ENCODE assay signal across 20 cellular contexts in genomic region chr20:47257256-47257655, GRCh38.
DNase-seq lines count a peak whose midpoint lies in the region; ATAC-seq and TF ChIP-seq lines count a peak whose summit lies in the region.
"Had no signal": no experiment of that assay in that cellular context is flagged by ENCODE, and none has a peak within 500 bp of the region (broad histone marks: within the 10 kb centered on the region; RNA-seq: fewer than 3 reads in every experiment).

No MANE protein-coding gene starts in this region.

- intact Hi-C loops in posterior cingulate gyrus (cut with DNase I): no loop called here

- H3K27me3 ChIP-seq in BLaER1 (no peaks in the 10 kb centered on the region), Karpas-422 (ENCODE audit: low read length) (no peaks in the 10 kb centered on the region)

- no peak overlapping the region for H2AFZ ChIP-seq in Karpas-422 (ENCODE audit: low read length)

- H3K27ac ChIP-seq in BLaER1 (peak overlapping the region; percentile 65; the same call in 1 of the 2 replicates), Karpas-422 (ENCODE audit: low read length) (no peak overlapping the region)

- H4K20me1 ChIP-seq in BLaER1 (peaks cover 45% of the 10 kb centered on the region), Karpas-422 (ENCODE audit: insufficient read depth, low read depth, low read length) (no peaks in the 10 kb centered on the region)

- H3K9me2 ChIP-seq in Karpas-422 (replicated peaks; ENCODE audit: insufficient read depth, low read length): no peaks in the 10 kb centered on the region

- H3K9me3 ChIP-seq in BLaER1 (no peaks in the 10 kb centered on the region), Karpas-422 (ENCODE audit: low read length) (no peaks in the 10 kb centered on the region)
- H3K9me3 ChIP-seq: mucosa of descending colon had no signal

- ATAC-seq in natural killer cell treated with Interleukin-12 subunit alpha and Interleukin-12 subunit beta and Interleukin-15 and Interleukin-18, amount 100 ng/mL, for 72 hours: no peak
- ATAC-seq in GM19324 (IDR thresholded peaks at IDR 0.05; ENCODE audit: low FRiP score, unreplicated experiment): no peak
- ATAC-seq in GM19023 (IDR thresholded peaks at IDR 0.05; ENCODE audit: unreplicated experiment): no peak
- ATAC-seq: activated CD4-positive, CD25-positive, alpha-beta regulatory T cell treated with anti-CD3 and anti-CD28 coated beads, Interleukin-2, amount 50 U/mL, for 24 hours; mucosa of descending colon had no signal

- H3K27me3 Mint-ChIP-seq in HFFc6 (ENCODE audit: insufficient read depth) (no peaks in the 10 kb centered on the region; the same call in 1 of the 2 replicates), brain (no peaks in the 10 kb centered on the region)
- H3K27me3 Mint-ChIP-seq in natural killer cell treated with Interleukin-12 subunit alpha and Interleukin-12 subunit beta and Interleukin-15 and Interleukin-18, amount 100 ng/mL, for 72 hours: no peaks in the 10 kb centered on the region

- H3K4me1 ChIP-seq in BLaER1 (peaks cover 88% of the 10 kb centered on the region), Karpas-422 (ENCODE audit: low read length) (peaks cover 33% of the 10 kb centered on the region)

- no peaks in the 10 kb centered on the region for H3K9me3 Mint-ChIP-seq in HFFc6
- no peaks in the 10 kb centered on the region for H3K9me3 Mint-ChIP-seq in brain
- no peaks in the 10 kb centered on the region for H3K9me3 Mint-ChIP-seq in natural killer cell treated with Interleukin-12 subunit alpha and Interleukin-12 subunit beta and Interleukin-15 and Interleukin-18, amount 100 ng/mL, for 72 hours
- H3K9me3 Mint-ChIP-seq: activated T-helper 2 cell treated with anti-CD3 and anti-CD28 coated beads, Interferon-gamma antibody, Interleukin-2, Interleukin-4, amounts not matched to agents 10 μg/mL and 5 μg/mL and 100 μg/mL, durations not matched to agents 14 hours and 24 hours and 36 hours had no signal

- no peak overlapping the region for H3K4me3 ChIP-seq in BLaER1
- H3K4me3 ChIP-seq in Karpas-422 (ENCODE audit: low read length): no peak overlapping the region
- H3K4me3 ChIP-seq: mucosa of descending colon had no signal

- H3K4me3 Mint-ChIP-seq in HFFc6 (no peak overlapping the region), brain (no peak overlapping the region)
- H3K4me3 Mint-ChIP-seq in natural killer cell treated with Interleukin-12 subunit alpha and Interleukin-12 subunit beta and Interleukin-15 and Interleukin-18, amount 100 ng/mL, for 72 hours: no peak overlapping the region

- H3K9ac ChIP-seq in BLaER1 (peak overlapping the region; percentile 52; the same call in 1 of the 2 replicates), Karpas-422 (ENCODE audit: low read length) (no peak overlapping the region)

- H3K4me2 ChIP-seq in BLaER1: peak overlapping the region; percentile 15
- H3K4me2 ChIP-seq in Karpas-422 (ENCODE audit: low read depth, low read length, poor library complexity, severe bottlenecking): no peak overlapping the region

- H3K27ac Mint-ChIP-seq in HFFc6 (peak overlapping the region; percentile 89), brain (peak overlapping the region in 4 of 5 experiments; percentile 40 to 95 (median 88))
- H3K27ac Mint-ChIP-seq in natural killer cell treated with Interleukin-12 subunit alpha and Interleukin-12 subunit beta and Interleukin-15 and Interleukin-18, amount 100 ng/mL, for 72 hours: peak overlapping the region; percentile 16 to 67
- H3K27ac Mint-ChIP-seq: activated T-helper 2 cell treated with anti-CD3 and anti-CD28 coated beads, Interferon-gamma antibody, Interleukin-2, Interleukin-4, amounts not matched to agents 10 μg/mL and 5 μg/mL and 100 μg/mL, durations not matched to agents 14 hours and 24 hours and 36 hours had no signal

- H3K4me1 Mint-ChIP-seq in HFFc6 (ENCODE audit: low read depth) (peaks cover 35% of the 10 kb centered on the region), brain (peaks cover 22% of the 10 kb centered on the region)
- H3K4me1 Mint-ChIP-seq in natural killer cell treated with Interleukin-12 subunit alpha and Interleukin-12 subunit beta and Interleukin-15 and Interleukin-18, amount 100 ng/mL, for 72 hours (ENCODE audit: low read depth in 2 of 2): peaks cover 30 to 37% of the 10 kb centered on the region in 2 donors

- no peak for TF ChIP-seq CTCF in HFFc6 (IDR thresholded peaks at IDR 0.05)
- no peak for TF ChIP-seq CTCF in brain (conservative IDR thresholded peaks at IDR 0.05)

- H3K36me3 ChIP-seq in BLaER1: peaks cover 88% of the 10 kb centered on the region
- peaks cover 55% of the 10 kb centered on the region for H3K36me3 ChIP-seq in Karpas-422 (ENCODE audit: insufficient read depth, low read length)

- H3K36me3 Mint-ChIP-seq in HFFc6 (ENCODE audit: low read depth) (peaks cover 24% of the 10 kb centered on the region), brain (peaks cover 72% of the 10 kb centered on the region)
- H3K36me3 Mint-ChIP-seq in natural killer cell treated with Interleukin-12 subunit alpha and Interleukin-12 subunit beta and Interleukin-15 and Interleukin-18, amount 100 ng/mL, for 72 hours: peaks cover 6% of the 10 kb centered on the region

- DNase-seq in HFFc6 (no peak), posterior cingulate gyrus (no peak), Karpas-422 (no peak)
- DNase-seq in natural killer cell treated with Interleukin-12 subunit alpha and Interleukin-12 subunit beta and Interleukin-15 and Interleukin-18, amount 100 ng/mL, for 72 hours (ENCODE audit: low spot score): no peak
- DNase-seq: DND-41; foreskin melanocyte; mucosa of descending colon; NCI-H187; NCI-H510A; nucleus accumbens; SIG-M5; stimulated activated CD4-positive, alpha-beta T cell treated with anti-CD3 and anti-CD28 coated beads, Interleukin-2, amount 100 ng/mL, for 48 hours; substantia nigra; T-helper 2 cell had no signal

- peaks cover 83% of the 10 kb centered on the region for H3K79me2 ChIP-seq in Karpas-422 (ENCODE audit: low read length)
